In the genomic region with DNA sequence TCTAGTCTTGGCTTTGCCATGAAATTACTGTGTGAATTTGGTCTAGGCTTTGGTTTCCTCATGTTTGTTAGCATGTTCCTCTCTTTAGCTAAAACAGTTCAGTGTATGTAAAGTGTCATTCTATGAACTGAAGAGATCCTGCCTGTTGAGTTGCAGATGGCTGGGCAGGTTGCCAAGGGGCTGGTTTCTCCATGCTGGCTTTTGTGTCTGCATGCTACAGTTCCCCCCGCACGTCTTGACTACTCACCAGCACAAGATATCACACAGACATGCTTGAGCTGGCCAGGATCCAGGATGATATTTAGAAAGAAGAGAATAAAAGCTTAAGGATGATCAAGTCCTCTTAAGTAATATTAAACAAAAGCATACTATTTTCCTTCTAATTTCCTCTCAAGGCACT, we compare ENCODE assay signal across 9 cellular contexts.
A peak's percentile ranks its signal among the peaks of the same experiment; 100 is the strongest.
DNase-seq lines count a peak whose midpoint lies in the region; ATAC-seq and TF ChIP-seq lines count a peak whose summit lies in the region.
"Had no signal": no experiment of that assay in that cellular context is flagged by ENCODE, and none has a peak within 500 bp of the region (broad histone marks: within the 10 kb centered on the region; RNA-seq: fewer than 3 reads in every experiment).

No MANE protein-coding gene starts in this region.

- H3K4me3 ChIP-seq in coronary artery = no peak overlapping the region

- ATAC-seq in HG02610 (IDR thresholded peaks at IDR 0.05; ENCODE audit: unreplicated experiment) = peak; percentile 77
- ATAC-seq in HG02571 (IDR thresholded peaks at IDR 0.05; ENCODE audit: unreplicated experiment) = no peak

- no peak for TF ChIP-seq CTCF in coronary artery (IDR thresholded peaks at IDR 0.05)

- no peak overlapping the region for H3K27ac ChIP-seq in coronary artery

- DNase-seq in DMS 273 (lab: John Stamatoyannopoulos, UW; ENCODE audit: unreplicated experiment) = peak; percentile 83
- peak; percentile 95 for DNase-seq in NCI-H524 treated with DMSO at 0.1 percent for 48 hours (lab: John Stamatoyannopoulos, UW)
- peak; percentile 36 for DNase-seq in cerebellar cortex (ENCODE audit: low spot score)
- peak; percentile 37 for DNase-seq in pons (ENCODE audit: low spot score)
- no peak for DNase-seq in cerebellar nuclear complex (lab: John Stamatoyannopoulos, UW)
- DNase-seq in coronary artery (ENCODE audit: low spot score) = no peak
- DNase-seq: naive B cell had no signal

Comparison
In these comparisons a context has a peak if more than half of its experiments do, and no peak if none do; other contexts are left out.
1. DNase-seq: peak in DMS 273 (single experiment), NCI-H524 treated with DMSO at 0.1 percent for 48 hours (single experiment), cerebellar cortex (single experiment) and pons (single experiment); none in cerebellar nuclear complex (0 of 2) and coronary artery (single experiment).